8 cellular contexts compared by ENCODE assay signal in the genomic region with DNA sequence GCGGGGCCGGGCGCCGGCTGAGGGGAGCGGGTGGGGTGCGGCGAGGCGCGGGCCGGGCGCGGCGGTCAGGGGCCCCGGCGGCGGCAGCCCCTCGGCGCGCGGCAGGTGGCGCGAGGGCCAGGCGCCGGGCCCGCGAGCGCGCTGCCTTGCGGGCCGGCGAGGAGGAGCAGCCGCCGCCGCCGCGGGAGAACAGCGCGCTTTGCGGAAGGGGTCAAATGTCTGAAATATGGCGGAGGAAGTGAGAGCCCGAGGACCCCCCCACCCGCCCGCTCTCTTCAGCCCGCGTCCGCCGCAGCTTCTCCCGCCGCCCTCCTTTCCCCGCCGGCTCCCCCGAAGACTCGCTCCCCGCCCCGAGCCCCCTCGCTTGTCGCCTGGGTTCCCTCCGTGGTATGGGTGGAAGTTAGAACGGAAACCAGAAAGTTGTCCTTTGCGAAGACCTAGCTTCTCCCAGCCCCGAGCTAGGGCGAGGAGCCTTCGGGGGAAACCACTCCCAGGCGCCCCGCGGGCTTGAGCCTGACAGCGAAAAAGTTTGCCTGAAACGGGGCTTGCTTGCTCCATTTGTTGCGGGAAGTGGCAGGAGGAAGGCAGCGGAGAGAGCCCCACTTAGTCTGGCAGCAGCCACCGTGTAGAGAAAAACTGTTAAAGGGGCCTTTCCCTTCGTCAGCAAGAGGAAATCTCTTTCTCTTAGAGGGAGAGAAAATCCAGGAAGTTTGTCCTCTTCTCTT. TPM values are rescaled to one million over a fixed set of nuclear protein-coding genes. Genes with fewer than 3 reads are reported as not detected.
DNase-seq lines count a peak whose midpoint lies in the region; ATAC-seq and TF ChIP-seq lines count a peak whose summit lies in the region.

No MANE protein-coding gene starts in this region.

- CTCF ChIA-PET in naive thymus-derived CD4-positive, alpha-beta T cell (lab: Charles Lee), result no interaction called here

- H3K27ac ChIP-seq in naive thymus-derived CD4-positive, alpha-beta T cell (ENCODE audit: low read depth, low read length), result peak overlapping the region; percentile 97
- peak overlapping the region; percentile 98 to 99 for H3K27ac ChIP-seq in thoracic aorta

- ATAC-seq in GM18909 (IDR thresholded peaks at IDR 0.05; ENCODE audit: poor library complexity, unreplicated experiment), result peak; percentile 40
- ATAC-seq in HG03175 (IDR thresholded peaks at IDR 0.05; ENCODE audit: unreplicated experiment), result peak; percentile 37
- peak; percentile 30 for ATAC-seq in naive thymus-derived CD4-positive, alpha-beta T cell
- peak; percentile 13 for ATAC-seq in thoracic aorta (ENCODE audit: insufficient number of reproducible peaks, low FRiP score, low read depth)

- peaks cover 0 to 33% (median 29%) of the 10 kb centered on the region in 5 donors for H3K36me3 Mint-ChIP-seq in naive thymus-derived CD4-positive, alpha-beta T cell

- POLR2A ChIA-PET in naive thymus-derived CD4-positive, alpha-beta T cell (lab: Charles Lee), result interaction anchor here (0.5 to 13.2 kb wide), 42 partner anchors 7 to 280 kb away, joined by 3 to 167 read pairs (median 5); a partner anchor contains a TSS

- peaks cover 0 to 4% (median 0%) of the 10 kb centered on the region in 3 experiments for H3K36me3 ChIP-seq in naive thymus-derived CD4-positive, alpha-beta T cell (ENCODE audit: control insufficient read depth in 2 of 3, insufficient read depth in 3 of 3, low read length in 3 of 3)
- H3K36me3 ChIP-seq in thoracic aorta, result no peaks in the 10 kb centered on the region

- H3K27me3 ChIP-seq in naive thymus-derived CD4-positive, alpha-beta T cell (ENCODE audit: control insufficient read depth in 2 of 2, insufficient read depth in 2 of 2, low read length in 2 of 2), result no peaks in the 10 kb centered on the region
- no peaks in the 10 kb centered on the region for H3K27me3 ChIP-seq in thoracic aorta (replicated peaks; ENCODE audit: insufficient read depth)

- no peaks in the 10 kb centered on the region for H3K27me3 Mint-ChIP-seq in naive thymus-derived CD4-positive, alpha-beta T cell

- no peak for TF ChIP-seq CTCF in fibroblast of pulmonary artery (IDR thresholded peaks at IDR 0.05; ENCODE audit: low read length, missing control alignments)
- no peak for TF ChIP-seq CTCF in thoracic aorta (IDR thresholded peaks at IDR 0.05)

- H3K4me3 Mint-ChIP-seq in naive thymus-derived CD4-positive, alpha-beta T cell, result peak overlapping the region; percentile 93 to 99 (median 98)

- peak overlapping the region; percentile 95 to 99 (median 98) for H3K27ac Mint-ChIP-seq in naive thymus-derived CD4-positive, alpha-beta T cell

- H3K4me1 ChIP-seq in naive thymus-derived CD4-positive, alpha-beta T cell (ENCODE audit: control insufficient read depth in 2 of 2, insufficient read depth in 2 of 2, low read length in 2 of 2), result peaks cover 15 to 19% of the 10 kb centered on the region in 2 donors
- H3K4me1 ChIP-seq in thoracic aorta (ENCODE audit: control insufficient read depth in 1 of 2, low read depth in 2 of 2), result peaks cover 36 to 43% of the 10 kb centered on the region in 2 donors

- H3K9me3 Mint-ChIP-seq in naive thymus-derived CD4-positive, alpha-beta T cell, result peaks cover 0 to 1% (median 0%) of the 10 kb centered on the region in 11 donors

- DNase-seq in AML-193 (lab: John Stamatoyannopoulos, UW), result peak; percentile 34 to 51
- peak; percentile 39 for DNase-seq in activated effector memory CD4-positive, alpha-beta T cell treated with Interleukin-2 at 50 U/mL for 16 hours
- DNase-seq in fibroblast of pulmonary artery (ENCODE audit: low read depth), result peak; percentile 81
- peak; percentile 31 to 56 (median 51) for DNase-seq in naive thymus-derived CD4-positive, alpha-beta T cell
- DNase-seq in thoracic aorta (ENCODE audit: low spot score), result no peak

- H3K4me1 Mint-ChIP-seq in naive thymus-derived CD4-positive, alpha-beta T cell, result peaks cover 38 to 49% (median 44%) of the 10 kb centered on the region in 7 donors

- intact Hi-C loops in naive thymus-derived CD4-positive, alpha-beta T cell (cut with micrococcal nuclease), result loop anchor here (1.0 to 5.0 kb wide), 10 partner anchors 34 to 1344 kb away; a partner anchor contains a TSS

- no peaks in the 10 kb centered on the region for H3K9me3 ChIP-seq in naive thymus-derived CD4-positive, alpha-beta T cell (ENCODE audit: control insufficient read depth in 2 of 3, low read length in 3 of 3)
- H3K9me3 ChIP-seq in thoracic aorta, result no peaks in the 10 kb centered on the region

- H3K4me3 ChIP-seq in fibroblast of pulmonary artery (replicated peaks; ENCODE audit: low read depth, low read length) (peak overlapping the region; percentile 80), thoracic aorta (peak overlapping the region; percentile 98)
- H3K4me3 ChIP-seq in naive thymus-derived CD4-positive, alpha-beta T cell (ENCODE audit: low read length), result peak overlapping the region; percentile 89

TF ChIP-seq in PFSK-1, 5 proteins besides CTCF, POLR2A, EP300 and RAD21:
- TF ChIP-seq FOXP2 (optimal IDR thresholded peaks at IDR 0.05; ENCODE audit: borderline replicate concordance, extremely low read depth, extremely low read length, insufficient read depth) (no peak), SIN3A (IDR thresholded peaks at IDR 0.05; ENCODE audit: borderline replicate concordance, insufficient read depth, low read length) (peak; percentile 53; the same call in 1 of the 2 replicates), TAF1 (IDR thresholded peaks at IDR 0.05; ENCODE audit: borderline replicate concordance, insufficient read depth, low read length) (no peak), POLR2AphosphoS5 (IDR thresholded peaks at IDR 0.05; ENCODE audit: low read depth, low read length) (no peak)
- TF ChIP-seq, protein P1, sequence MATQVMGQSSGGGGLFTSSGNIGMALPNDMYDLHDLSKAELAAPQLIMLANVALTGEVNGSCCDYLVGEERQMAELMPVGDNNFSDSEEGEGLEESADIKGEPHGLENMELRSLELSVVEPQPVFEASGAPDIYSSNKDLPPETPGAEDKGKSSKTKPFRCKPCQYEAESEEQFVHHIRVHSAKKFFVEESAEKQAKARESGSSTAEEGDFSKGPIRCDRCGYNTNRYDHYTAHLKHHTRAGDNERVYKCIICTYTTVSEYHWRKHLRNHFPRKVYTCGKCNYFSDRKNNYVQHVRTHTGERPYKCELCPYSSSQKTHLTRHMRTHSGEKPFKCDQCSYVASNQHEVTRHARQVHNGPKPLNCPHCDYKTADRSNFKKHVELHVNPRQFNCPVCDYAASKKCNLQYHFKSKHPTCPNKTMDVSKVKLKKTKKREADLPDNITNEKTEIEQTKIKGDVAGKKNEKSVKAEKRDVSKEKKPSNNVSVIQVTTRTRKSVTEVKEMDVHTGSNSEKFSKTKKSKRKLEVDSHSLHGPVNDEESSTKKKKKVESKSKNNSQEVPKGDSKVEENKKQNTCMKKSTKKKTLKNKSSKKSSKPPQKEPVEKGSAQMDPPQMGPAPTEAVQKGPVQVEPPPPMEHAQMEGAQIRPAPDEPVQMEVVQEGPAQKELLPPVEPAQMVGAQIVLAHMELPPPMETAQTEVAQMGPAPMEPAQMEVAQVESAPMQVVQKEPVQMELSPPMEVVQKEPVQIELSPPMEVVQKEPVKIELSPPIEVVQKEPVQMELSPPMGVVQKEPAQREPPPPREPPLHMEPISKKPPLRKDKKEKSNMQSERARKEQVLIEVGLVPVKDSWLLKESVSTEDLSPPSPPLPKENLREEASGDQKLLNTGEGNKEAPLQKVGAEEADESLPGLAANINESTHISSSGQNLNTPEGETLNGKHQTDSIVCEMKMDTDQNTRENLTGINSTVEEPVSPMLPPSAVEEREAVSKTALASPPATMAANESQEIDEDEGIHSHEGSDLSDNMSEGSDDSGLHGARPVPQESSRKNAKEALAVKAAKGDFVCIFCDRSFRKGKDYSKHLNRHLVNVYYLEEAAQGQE (IDR thresholded peaks at IDR 0.05; ENCODE audit: insufficient read depth in 1 of 2, low read depth in 2 of 2, low read length in 2 of 2), result no peak

RNA-seq across cellular contexts. Expression of a gene that starts 0.6 kb away (rescaled TPM):
- 206 TPM for polyA plus RNA-seq in PFSK-1 (2012; ENCODE audit: insufficient read length, low read depth)
- total RNA-seq in naive thymus-derived CD4-positive, alpha-beta T cell, result 100 to 1,000 TPM; 202 to 287 (median 223) TPM
- 100 to 1,000 TPM; 482 to 596 TPM for polyA plus RNA-seq in naive thymus-derived CD4-positive, alpha-beta T cell
- total RNA-seq in thoracic aorta, result 100 to 1,000 TPM; 120 to 245 TPM
